Comparison of ENCODE assay signal across 1 cellular context in genomic region chr3:32961189-32961715, GRCh38.
TF ChIP-seq lines count a peak whose summit lies in the region.

No MANE protein-coding gene starts in this region.

TF ChIP-seq in GM23338, 12 proteins besides CTCF, POLR2A, EP300 and RAD21 (continued from another document):
- TF ChIP-seq ZNF462 (CRISPR knock-in tag; IDR thresholded peaks at IDR 0.05): no peak
- TF ChIP-seq EZH2 (IDR thresholded peaks at IDR 0.05; ENCODE audit: low read depth, unreplicated experiment): no peak
- no peak for TF ChIP-seq ZNF331 (CRISPR knock-in tag; IDR thresholded peaks at IDR 0.05; ENCODE audit: low read depth)
- TF ChIP-seq CREB1 (CRISPR knock-in tag; IDR thresholded peaks at IDR 0.05; ENCODE audit: low read depth): no peak
- no peak for TF ChIP-seq REST (IDR thresholded peaks at IDR 0.05; ENCODE audit: unreplicated experiment)
- no peak for TF ChIP-seq ETS1 (IDR thresholded peaks at IDR 0.05)
- TF ChIP-seq POLR2AphosphoS5 (IDR thresholded peaks at IDR 0.05; ENCODE audit: low read depth): no peak
- no peak for TF ChIP-seq JUNB (IDR thresholded peaks at IDR 0.05; ENCODE audit: unreplicated experiment)
- no peak for TF ChIP-seq EZH2phosphoT487 (IDR thresholded peaks at IDR 0.05; ENCODE audit: unreplicated experiment)
- TF ChIP-seq NANOG (IDR thresholded peaks at IDR 0.05; ENCODE audit: borderline replicate concordance): no peak
